Comparison of ENCODE assay signal across 1 cellular context in genomic region chr15:74043425-74044266, GRCh38.
TF ChIP-seq lines count a peak whose summit lies in the region.

No MANE protein-coding gene starts in this region.

TF ChIP-seq in SK-N-SH, 30 proteins besides CTCF, POLR2A, EP300 and RAD21 (continued from another document):
- TF ChIP-seq POLR2AphosphoS5 (IDR thresholded peaks at IDR 0.05; ENCODE audit: low read depth, low read length) (no peak), PBX3 (IDR thresholded peaks at IDR 0.05) (no peak), GATA2 (CRISPR knock-in tag; IDR thresholded peaks at IDR 0.05) (no peak), RXRA (IDR thresholded peaks at IDR 0.05; ENCODE audit: borderline replicate concordance, low read depth) (no peak), FOXJ3 (CRISPR knock-in tag; IDR thresholded peaks at IDR 0.05) (no peak), MXI1 (IDR thresholded peaks at IDR 0.05; ENCODE audit: low read depth, low read length) (no peak), FOSL2 (IDR thresholded peaks at IDR 0.05; ENCODE audit: borderline replicate concordance, low read depth) (no peak)
